21 cellular contexts compared by ENCODE assay signal in genomic region chr7:140027866-140028265, GRCh38.
"Had no signal": no experiment of that assay in that cellular context is flagged by ENCODE, and none has a peak within 500 bp of the region (broad histone marks: within the 10 kb centered on the region; RNA-seq: fewer than 3 reads in every experiment).

No MANE protein-coding gene starts in this region.

- H3K4me3 Mint-ChIP-seq: activated CD4-positive, alpha-beta memory T cell treated with anti-CD3 and anti-CD28 coated beads, Interleukin-2, amount 10 ng/mL, durations not matched to agents 7 days and 5 days; activated CD4-positive, alpha-beta T cell treated with anti-CD3 and anti-CD28 coated beads, Interleukin-2, amount 10 ng/mL, durations not matched to agents 24 days and 14 days; activated naive CD8-positive, alpha-beta T cell treated with anti-CD3 and anti-CD28 coated beads for 36 hours; neural crest cell had no signal

- ATAC-seq: foreskin keratinocyte; left colon; lower lobe of right lung; mucosa of descending colon; stimulated activated naive CD8-positive, alpha-beta T cell treated with anti-CD3 and anti-CD28 coated beads, Interleukin-15, Interleukin-2, amounts not matched to agents 100 U/mL and 50 U/mL, for 24 hours had no signal

- H3K4me1 Mint-ChIP-seq: activated naive CD8-positive, alpha-beta T cell treated with anti-CD3 and anti-CD28 coated beads for 36 hours; neural crest cell had no signal

- H3K9me3 Mint-ChIP-seq: activated CD4-positive, alpha-beta memory T cell treated with anti-CD3 and anti-CD28 coated beads, Interleukin-2, amount 10 ng/mL, durations not matched to agents 7 days and 5 days; activated CD4-positive, alpha-beta T cell treated with anti-CD3 and anti-CD28 coated beads, Interleukin-2, amount 10 ng/mL, durations not matched to agents 24 days and 14 days; activated naive CD8-positive, alpha-beta T cell treated with anti-CD3 and anti-CD28 coated beads for 36 hours; activated T-helper 2 cell treated with anti-CD3 and anti-CD28 coated beads, Interferon-gamma antibody, Interleukin-2, Interleukin-4, amounts not matched to agents 10 μg/mL and 5 μg/mL and 100 μg/mL, durations not matched to agents 14 hours and 24 hours and 36 hours; neural crest cell had no signal

- H3K27ac Mint-ChIP-seq: activated CD4-positive, alpha-beta memory T cell treated with anti-CD3 and anti-CD28 coated beads, Interleukin-2, amount 10 ng/mL, durations not matched to agents 7 days and 5 days; activated CD4-positive, alpha-beta T cell treated with anti-CD3 and anti-CD28 coated beads, Interleukin-2, amount 10 ng/mL, durations not matched to agents 24 days and 14 days; activated naive CD8-positive, alpha-beta T cell treated with anti-CD3 and anti-CD28 coated beads for 36 hours; activated T-helper 2 cell treated with anti-CD3 and anti-CD28 coated beads, Interferon-gamma antibody, Interleukin-2, Interleukin-4, amounts not matched to agents 10 μg/mL and 5 μg/mL and 100 μg/mL, durations not matched to agents 14 hours and 24 hours and 36 hours had no signal

- DNase-seq: activated CD4-positive, alpha-beta memory T cell treated with anti-CD3 and anti-CD28 coated beads, Interleukin-2, amount 10 ng/mL, durations not matched to agents 7 days and 5 days; activated CD4-positive, alpha-beta T cell treated with anti-CD3 and anti-CD28 coated beads, Interleukin-2, amount 10 ng/mL, durations not matched to agents 24 days and 14 days; activated naive CD4-positive, alpha-beta T cell; activated naive CD8-positive, alpha-beta T cell treated with anti-CD3 and anti-CD28 coated beads for 36 hours; activated T-cell treated with anti-CD3 and anti-CD28 coated beads, Interleukin-2, amount 50 U/mL, for 1 hour; central memory CD4-positive, alpha-beta T cell; dermis blood vessel endothelial cell; effector CD8-positive, alpha-beta T cell; foreskin keratinocyte; left colon; lower lobe of right lung; mesendoderm; mucosa of descending colon; retina; sigmoid colon; stimulated activated CD4-positive, alpha-beta T cell treated with anti-CD3 and anti-CD28 coated beads, Interleukin-15, amount 100 ng/mL, for 24 hours; stimulated activated naive CD8-positive, alpha-beta T cell treated with anti-CD3 and anti-CD28 coated beads, Interleukin-15, Interleukin-2, amounts not matched to agents 100 U/mL and 50 U/mL, for 24 hours; T1000; upper lobe of left lung had no signal

- H3K27me3 Mint-ChIP-seq: activated CD4-positive, alpha-beta memory T cell treated with anti-CD3 and anti-CD28 coated beads, Interleukin-2, amount 10 ng/mL, durations not matched to agents 7 days and 5 days; activated CD4-positive, alpha-beta T cell treated with anti-CD3 and anti-CD28 coated beads, Interleukin-2, amount 10 ng/mL, durations not matched to agents 24 days and 14 days; activated naive CD8-positive, alpha-beta T cell treated with anti-CD3 and anti-CD28 coated beads for 36 hours had no signal
